In genomic region chr14:58296731-58297130, GRCh38 we compare ENCODE assay signal across 9 cellular contexts. TPM values are rescaled to one million over a fixed set of nuclear protein-coding genes. Genes with fewer than 3 reads are reported as not detected.
A peak's percentile ranks its signal among the peaks of the same experiment; 100 is the strongest.
DNase-seq lines count a peak whose midpoint lies in the region; TF ChIP-seq lines count a peak whose summit lies in the region.
"Had no signal": no experiment of that assay in that cellular context is flagged by ENCODE, and none has a peak within 500 bp of the region (broad histone marks: within the 10 kb centered on the region; RNA-seq: fewer than 3 reads in every experiment).

No MANE protein-coding gene starts in this region.

- no peak overlapping the region for H3K4me3 Mint-ChIP-seq in neural progenitor cell

- H3K9ac ChIP-seq in BLaER1 (peak overlapping the region; percentile 94), Loucy (ENCODE audit: low read depth, low read length, poor library complexity, severe bottlenecking) (peak overlapping the region; percentile 81), neural progenitor cell (peak overlapping the region; percentile 94)

- peaks cover 29% of the 10 kb centered on the region for H3K4me1 Mint-ChIP-seq in neural progenitor cell

- peaks cover 2% of the 10 kb centered on the region for H3K27me3 Mint-ChIP-seq in neural progenitor cell (ENCODE audit: insufficient read depth, low read depth)

- H3K9me3 ChIP-seq in BLaER1: no peaks in the 10 kb centered on the region
- H3K9me3 ChIP-seq in Loucy (ENCODE audit: insufficient read depth, low read depth, low read length): no peaks in the 10 kb centered on the region
- no peaks in the 10 kb centered on the region for H3K9me3 ChIP-seq in effector memory CD4-positive, alpha-beta T cell (ENCODE audit: control insufficient read depth, low read length)
- H3K9me3 ChIP-seq in neural progenitor cell (ENCODE audit: low read depth): no peaks in the 10 kb centered on the region

- H3F3A ChIP-seq in Loucy (ENCODE audit: low read depth): no peaks in the 10 kb centered on the region
- H3F3A ChIP-seq in neural progenitor cell (ENCODE audit: low read depth): peaks cover 15% of the 10 kb centered on the region

- H3K9me3 Mint-ChIP-seq in neural progenitor cell: no peaks in the 10 kb centered on the region
- H3K9me3 Mint-ChIP-seq: brain had no signal

- H3K27ac ChIP-seq in BLaER1 (peak overlapping the region; percentile 96; the same call in 1 of the 2 replicates), neural progenitor cell (no peak overlapping the region)
- peak overlapping the region; percentile 99 for H3K27ac ChIP-seq in effector memory CD4-positive, alpha-beta T cell (ENCODE audit: insufficient read depth, low read length, poor library complexity, severe bottlenecking)

- H4K20me1 ChIP-seq in BLaER1 (peaks cover 58% of the 10 kb centered on the region), Loucy (ENCODE audit: insufficient read depth, low read length, poor library complexity, severe bottlenecking) (peaks cover 76% of the 10 kb centered on the region), neural progenitor cell (ENCODE audit: low read depth) (peaks cover 46% of the 10 kb centered on the region)

- H3K27me3 ChIP-seq in BLaER1: no peaks in the 10 kb centered on the region
- no peaks in the 10 kb centered on the region for H3K27me3 ChIP-seq in Loucy (ENCODE audit: insufficient read depth, low read length, poor library complexity, severe bottlenecking)
- no peaks in the 10 kb centered on the region for H3K27me3 ChIP-seq in effector memory CD4-positive, alpha-beta T cell (replicated peaks; ENCODE audit: control insufficient read depth, insufficient read depth, low read length, poor library complexity, severe bottlenecking)
- no peaks in the 10 kb centered on the region for H3K27me3 ChIP-seq in neural progenitor cell

- H3K4me2 ChIP-seq in BLaER1 (peak overlapping the region; percentile 79), Loucy (ENCODE audit: low read depth, low read length, poor library complexity, severe bottlenecking) (peak overlapping the region; percentile 96), neural progenitor cell (peak overlapping the region; percentile 94)

- no peak overlapping the region for H2AFZ ChIP-seq in Loucy (ENCODE audit: low read length)
- no peak overlapping the region for H2AFZ ChIP-seq in neural progenitor cell (replicated peaks)

- no peak overlapping the region for H3K27ac Mint-ChIP-seq in neural progenitor cell
- H3K27ac Mint-ChIP-seq: brain had no signal

- no peak for TF ChIP-seq CTCF in Loucy (conservative IDR thresholded peaks at IDR 0.05; ENCODE audit: low read length)
- TF ChIP-seq CTCF in neural progenitor cell (IDR thresholded peaks at IDR 0.05): no peak

- H3K9me2 ChIP-seq in Loucy (replicated peaks; ENCODE audit: low read depth, low read length): no peaks in the 10 kb centered on the region

- DNase-seq in effector memory CD4-positive, alpha-beta T cell: no peak
- DNase-seq in neural progenitor cell (ENCODE audit: low spot score): no peak
- no peak for DNase-seq in posterior cingulate gyrus
- no peak for DNase-seq in SW480 (ENCODE audit: low spot score)
- DNase-seq in head of caudate nucleus: no peak
- no peak for DNase-seq in activated T-cell treated with anti-CD3 and anti-CD28 coated beads for 4 hours

- peak overlapping the region; percentile 100 for H3K4me3 ChIP-seq in BLaER1
- H3K4me3 ChIP-seq in Loucy (ENCODE audit: low read length, poor library complexity, severe bottlenecking): peak overlapping the region; percentile 90
- peak overlapping the region; percentile 59 for H3K4me3 ChIP-seq in effector memory CD4-positive, alpha-beta T cell (ENCODE audit: insufficient read depth, low read depth, low read length, poor library complexity, severe bottlenecking)
- H3K4me3 ChIP-seq in neural progenitor cell: peak overlapping the region; percentile 89

- intact Hi-C loops in posterior cingulate gyrus (cut with DNase I) (loop anchor here (1.0 kb wide), 1 partner anchor 52 kb away; the partner anchor contains the start of gene PSMA3), head of caudate nucleus (cut with DNase I) (loop anchor here (5.0 kb wide), 1 partner anchor 131 kb away; the partner anchor contains the start of genes KIAA0586 and TIMM9)

- H3K36me3 Mint-ChIP-seq in neural progenitor cell: peaks cover 28% of the 10 kb centered on the region

- H3K36me3 ChIP-seq in BLaER1 (peaks cover 41% of the 10 kb centered on the region), Loucy (ENCODE audit: insufficient read depth, low read length) (peaks cover 13% of the 10 kb centered on the region; the same call in 1 of the 2 replicates), neural progenitor cell (peaks cover 16% of the 10 kb centered on the region)
- H3K36me3 ChIP-seq in effector memory CD4-positive, alpha-beta T cell (ENCODE audit: control insufficient read depth, insufficient read depth, low read length): peaks cover 27% of the 10 kb centered on the region

- H3K79me2 ChIP-seq in Loucy (ENCODE audit: insufficient read depth, low read length) (peaks cover 88% of the 10 kb centered on the region), neural progenitor cell (ENCODE audit: low read depth) (peaks cover 90% of the 10 kb centered on the region)

- H3K4me1 ChIP-seq in BLaER1: peaks cover 24% of the 10 kb centered on the region
- H3K4me1 ChIP-seq in Loucy (ENCODE audit: insufficient read depth, low read length, poor library complexity, severe bottlenecking): peaks cover 53% of the 10 kb centered on the region
- H3K4me1 ChIP-seq in effector memory CD4-positive, alpha-beta T cell (ENCODE audit: control insufficient read depth, insufficient read depth, low read length, poor library complexity, severe bottlenecking): peaks cover 15% of the 10 kb centered on the region
- H3K4me1 ChIP-seq in neural progenitor cell: peaks cover 16% of the 10 kb centered on the region

RNA-seq across cellular contexts. Expression of gene ARID4A, which starts 1.6 kb away (rescaled TPM):
- 12.6 and 24.1 TPM in 2 replicates for total RNA-seq in neural progenitor cell (ENCODE audit: low replicate concordance)

RNA-seq across cellular contexts. Expression of gene PSMA3, which starts 52.1 kb away (rescaled TPM):
- 192 and 268 TPM in 2 replicates for total RNA-seq in neural progenitor cell (ENCODE audit: low replicate concordance)
